ENCODE assay signal across 15 cellular contexts in genomic region chr5:100854594-100854993, GRCh38. TPM values are rescaled to one million over a fixed set of nuclear protein-coding genes. Genes with fewer than 3 reads are reported as not detected.
DNase-seq lines count a peak whose midpoint lies in the region; ATAC-seq and TF ChIP-seq lines count a peak whose summit lies in the region.
"Had no signal": no experiment of that assay in that cellular context is flagged by ENCODE, and none has a peak within 500 bp of the region (broad histone marks: within the 10 kb centered on the region; RNA-seq: fewer than 3 reads in every experiment).

No MANE protein-coding gene starts in this region.

- H3K9me3 ChIP-seq in left ventricle myocardium inferior (replicated peaks) (no peaks in the 10 kb centered on the region), right atrium auricular region (no peaks in the 10 kb centered on the region), OCI-LY1 (ENCODE audit: low read length) (no peaks in the 10 kb centered on the region), spleen (no peaks in the 10 kb centered on the region)
- H3K9me3 ChIP-seq: lower lobe of right lung had no signal

- no peaks in the 10 kb centered on the region for H3K27me3 Mint-ChIP-seq in dendritic cell treated with granulocyte-macrophage colony-stimulating factor and Interleukin-4, amounts not matched to agents 40 ng/mL and 50 ng/mL, for 4 days

- peaks cover 57% of the 10 kb centered on the region for H3K36me3 Mint-ChIP-seq in dendritic cell treated with granulocyte-macrophage colony-stimulating factor and Interleukin-4, amounts not matched to agents 40 ng/mL and 50 ng/mL, for 4 days (ENCODE audit: low read depth)

- no peak overlapping the region for H2AFZ ChIP-seq in OCI-LY1 (ENCODE audit: low read length)

- peak overlapping the region; percentile 75 for H3K4me2 ChIP-seq in OCI-LY1 (ENCODE audit: low read length)

- no peak overlapping the region for H3K4me3 Mint-ChIP-seq in dendritic cell treated with granulocyte-macrophage colony-stimulating factor and Interleukin-4, amounts not matched to agents 40 ng/mL and 50 ng/mL, for 4 days
- H3K4me3 Mint-ChIP-seq: HFFc6 had no signal

- peak overlapping the region; percentile 6 for H3K4me3 ChIP-seq in left ventricle myocardium inferior
- H3K4me3 ChIP-seq in right atrium auricular region, result no peak overlapping the region
- H3K4me3 ChIP-seq in OCI-LY1 (ENCODE audit: low read depth, low read length, poor library complexity, severe bottlenecking), result peak overlapping the region; percentile 51
- H3K4me3 ChIP-seq in spleen, result no peak overlapping the region
- H3K4me3 ChIP-seq: lower lobe of right lung had no signal

- peak overlapping the region; percentile 88 for H3K27ac Mint-ChIP-seq in dendritic cell treated with granulocyte-macrophage colony-stimulating factor and Interleukin-4, amounts not matched to agents 40 ng/mL and 50 ng/mL, for 4 days
- H3K27ac Mint-ChIP-seq: HFFc6 had no signal

- TF ChIP-seq POLR2A in spleen (IDR thresholded peaks at IDR 0.05), result no peak

- no peaks in the 10 kb centered on the region for H3K9me3 Mint-ChIP-seq in dendritic cell treated with granulocyte-macrophage colony-stimulating factor and Interleukin-4, amounts not matched to agents 40 ng/mL and 50 ng/mL, for 4 days

- H3K27me3 ChIP-seq in left ventricle myocardium inferior (ENCODE audit: low read depth) (no peaks in the 10 kb centered on the region), right atrium auricular region (no peaks in the 10 kb centered on the region), OCI-LY1 (ENCODE audit: insufficient read depth, low read length) (no peaks in the 10 kb centered on the region), spleen (replicated peaks in 1 of 7) (no peaks in the 10 kb centered on the region)

- peak overlapping the region; percentile 78 for H3K27ac ChIP-seq in left ventricle myocardium inferior (replicated peaks)
- no peak overlapping the region for H3K27ac ChIP-seq in right atrium auricular region
- peak overlapping the region; percentile 91 for H3K27ac ChIP-seq in OCI-LY1 (ENCODE audit: low read depth, low read length, poor library complexity, severe bottlenecking)
- H3K27ac ChIP-seq in spleen, result peak overlapping the region; percentile 37 to 82 (median 72)
- H3K27ac ChIP-seq: lower lobe of right lung had no signal

- intact Hi-C loops in left ventricle myocardium inferior (cut with micrococcal nuclease) (loop anchor here (10.0 kb wide), 1 partner anchor 50 kb away; the partner anchor contains the start of gene ST8SIA4), spleen (cut with DNase I; ENCODE audit: low total_unique reads) (no loop called here)
- intact Hi-C loops in dendritic cell treated with granulocyte-macrophage colony-stimulating factor and Interleukin-4, amounts not matched to agents 40 ng/mL and 50 ng/mL, for 4 days (cut with micrococcal nuclease), result loop anchor here (5.0 kb wide), 2 partner anchors 43 to 77 kb away; no protein-coding TSS in a partner anchor

- no peaks in the 10 kb centered on the region for H4K20me1 ChIP-seq in OCI-LY1 (ENCODE audit: insufficient read depth, low read length)

- H3K4me1 ChIP-seq in left ventricle myocardium inferior (peaks cover 10% of the 10 kb centered on the region), right atrium auricular region (no peaks in the 10 kb centered on the region), OCI-LY1 (ENCODE audit: insufficient read depth, low read length, severe bottlenecking) (peaks cover 76% of the 10 kb centered on the region), spleen (peaks cover 31 to 80% (median 66%) of the 10 kb centered on the region in 6 donors)

- no peak for DNase-seq in left ventricle myocardium inferior
- no peak for DNase-seq in right atrium auricular region (ENCODE audit: low spot score)
- DNase-seq in spleen, result no peak
- no peak for DNase-seq in OCI-M2 (lab: John Stamatoyannopoulos, UW; ENCODE audit: unreplicated experiment)
- no peak for DNase-seq in activated gamma-delta T cell (lab: John Stamatoyannopoulos, UW)
- DNase-seq: effector CD8-positive, alpha-beta T cell; HFFc6; lower lobe of right lung; NCI-H1105; NCI-H2171 treated with DMSO at 0.1 percent for 48 hours; stimulated activated CD4-positive, alpha-beta T cell treated with anti-CD3 and anti-CD28 coated beads, Interleukin-2, amount 100 ng/mL, for 24 hours; T1000 had no signal

- TF ChIP-seq CTCF in left ventricle myocardium inferior (IDR thresholded peaks at IDR 0.05; ENCODE audit: borderline replicate concordance) (no peak), right atrium auricular region (IDR thresholded peaks at IDR 0.05) (no peak), OCI-LY1 (IDR thresholded peaks at IDR 0.05; ENCODE audit: low read length) (no peak), spleen (IDR thresholded peaks at IDR 0.05 in 8 of 11, conservative IDR thresholded peaks at IDR 0.05 in 3 of 11) (no peak)

- peaks cover 24% of the 10 kb centered on the region for H3K4me1 Mint-ChIP-seq in dendritic cell treated with granulocyte-macrophage colony-stimulating factor and Interleukin-4, amounts not matched to agents 40 ng/mL and 50 ng/mL, for 4 days (ENCODE audit: low read depth)

- peak overlapping the region; percentile 63; the same call in 1 of the 2 replicates for H3K9ac ChIP-seq in OCI-LY1 (ENCODE audit: low read length)

- H3K36me3 ChIP-seq in left ventricle myocardium inferior (no peaks in the 10 kb centered on the region), right atrium auricular region (no peaks in the 10 kb centered on the region), OCI-LY1 (ENCODE audit: insufficient read depth, low read length) (no peaks in the 10 kb centered on the region), spleen (peaks cover 0 to 16% (median 0%) of the 10 kb centered on the region in 6 donors)

- no peak for ATAC-seq in HG03520 (IDR thresholded peaks at IDR 0.05; ENCODE audit: unreplicated experiment)
- ATAC-seq: lower lobe of right lung had no signal

- H3K79me2 ChIP-seq in OCI-LY1 (ENCODE audit: insufficient read depth, low read length), result no peaks in the 10 kb centered on the region

- no peaks in the 10 kb centered on the region for H3K9me2 ChIP-seq in OCI-LY1 (ENCODE audit: low read depth, low read length)

- H3F3A ChIP-seq in OCI-LY1 (ENCODE audit: insufficient read depth, low read length), result peaks cover 9% of the 10 kb centered on the region; the same call in 1 of the 2 replicates

RNA-seq across cellular contexts. Expression of gene ST8SIA4, which starts 48.5 kb away (rescaled TPM):
- total RNA-seq in left ventricle myocardium inferior (3.2 TPM), right atrium auricular region (1 to 10 TPM; 1.9 to 2.4 TPM), spleen (10 to 100 TPM; 37.0 to 56.1 (median 48.2) TPM)
- polyA plus RNA-seq in spleen, result 1 to 10 TPM; 6.5 to 8.3 (median 6.9) TPM
- total RNA-seq: HFFc6 had no signal

Comparison
In these comparisons a context has a peak if more than half of its experiments do, and no peak if none do; other contexts are left out.
1. H3K27ac ChIP-seq: peak in left ventricle myocardium inferior (single experiment), OCI-LY1 (single experiment) and spleen (8 of 8); none in right atrium auricular region (0 of 2).
2. H3K4me3 ChIP-seq: peak in left ventricle myocardium inferior (single experiment) and OCI-LY1 (single experiment); none in right atrium auricular region (0 of 2) and spleen (0 of 8).